ENCODE assay signal across 18 cellular contexts in the genomic region with DNA sequence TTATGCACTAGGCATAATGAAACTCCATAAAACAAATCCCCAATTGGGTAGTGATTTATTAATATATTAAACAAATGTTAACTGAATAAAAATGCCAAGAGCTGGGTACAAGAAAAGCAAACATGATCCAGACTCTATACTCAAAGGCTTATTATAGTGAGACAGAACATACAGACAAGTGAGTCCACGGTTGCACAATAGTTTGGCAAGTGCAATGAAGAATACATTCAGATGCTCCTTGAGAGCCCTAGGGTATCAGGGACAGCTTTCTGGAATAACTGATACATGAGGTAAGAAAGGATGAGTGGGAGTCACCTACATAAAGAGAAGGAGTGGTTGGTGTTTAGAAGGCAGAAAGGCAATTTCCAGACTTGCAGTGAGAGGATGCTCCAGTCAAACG.
DNase-seq lines count a peak whose midpoint lies in the region; ATAC-seq, FAIRE-seq and TF ChIP-seq lines count a peak whose summit lies in the region.
"Had no signal": no experiment of that assay in that cellular context is flagged by ENCODE, and none has a peak within 500 bp of the region (broad histone marks: within the 10 kb centered on the region; RNA-seq: fewer than 3 reads in every experiment).

No MANE protein-coding gene starts in this region.

- ATAC-seq in activated naive CD8-positive, alpha-beta T cell treated with anti-CD3 and anti-CD28 coated beads, Interleukin-2, amount 50 U/mL, for 24 hours: no peak
- ATAC-seq in K562: no peak
- ATAC-seq: A549 had no signal

- H3K4me3 Mint-ChIP-seq in activated naive CD8-positive, alpha-beta T cell: no peak overlapping the region
- no peak overlapping the region for H3K4me3 Mint-ChIP-seq in activated naive CD8-positive, alpha-beta T cell treated with anti-CD3 and anti-CD28 coated beads, Interleukin-2, amount 50 U/mL, for 24 hours
- no peak overlapping the region for H3K4me3 Mint-ChIP-seq in activated CD4-positive, alpha-beta memory T cell treated with anti-CD3 and anti-CD28 coated beads, Interleukin-2, amount 10 ng/mL, durations not matched to agents 7 days and 5 days
- H3K4me3 Mint-ChIP-seq: CD4-positive, alpha-beta memory T cell had no signal

- intact Hi-C loops in K562 (cut with micrococcal nuclease): loop anchor here (10.0 kb wide), 1 partner anchor 55 kb away; no protein-coding TSS in a partner anchor

- no peaks in the 10 kb centered on the region for H3K27me3 Mint-ChIP-seq in activated naive CD8-positive, alpha-beta T cell
- no peaks in the 10 kb centered on the region for H3K27me3 Mint-ChIP-seq in activated naive CD8-positive, alpha-beta T cell treated with anti-CD3 and anti-CD28 coated beads, Interleukin-2, amount 50 U/mL, for 24 hours
- H3K27me3 Mint-ChIP-seq in activated CD4-positive, alpha-beta memory T cell treated with anti-CD3 and anti-CD28 coated beads, Interleukin-2, amount 10 ng/mL, durations not matched to agents 7 days and 5 days: no peaks in the 10 kb centered on the region
- H3K27me3 Mint-ChIP-seq: CD4-positive, alpha-beta memory T cell had no signal

- H3K79me2 ChIP-seq in K562 (ENCODE audit: control insufficient read depth, insufficient read depth, low read length): no peaks in the 10 kb centered on the region
- no peaks in the 10 kb centered on the region for H3K79me2 ChIP-seq in hepatocyte

- H3K9me2 ChIP-seq in hepatocyte (replicated peaks; ENCODE audit: insufficient read depth): no peaks in the 10 kb centered on the region

- no peak overlapping the region for H2AFZ ChIP-seq in K562 (ENCODE audit: low read depth, low read length)
- no peak overlapping the region for H2AFZ ChIP-seq in hepatocyte

- in situ Hi-C loops in K562 (cut with MboI): no loop called here

- no peak for TF ChIP-seq CTCF in K562 (IDR thresholded peaks at IDR 0.05 in 2 of 3, conservative IDR thresholded peaks at IDR 0.05 in 1 of 3; ENCODE audit: insufficient read depth in 2 of 3, low read depth in 1 of 3, low read length in 3 of 3)
- TF ChIP-seq CTCF in hepatocyte (IDR thresholded peaks at IDR 0.05; ENCODE audit: poor library complexity): no peak

- H3K27me3 ChIP-seq in K562 (ENCODE audit: control insufficient read depth in 2 of 2, insufficient read depth in 2 of 2, low read length in 2 of 2) (no peaks in the 10 kb centered on the region), hepatocyte (no peaks in the 10 kb centered on the region)

- CTCF ChIA-PET in K562 (lab: Yijun Ruan, JAX; ENCODE audit: low intra/inter-chr PET ratio): no interaction called here
- CTCF ChIA-PET in activated CD4-positive, alpha-beta memory T cell treated with anti-CD3 and anti-CD28 coated beads, Interleukin-2, amount 10 ng/mL, durations not matched to agents 7 days and 5 days (lab: Charles Lee): no interaction called here

- FAIRE-seq in K562 (lab: Jason Lieb, UNC): no peak
- FAIRE-seq: A549 had no signal

- no peak for TF ChIP-seq POLR2A in K562 (conservative IDR thresholded peaks at IDR 0.05)

- no peaks in the 10 kb centered on the region for H3K9me3 ChIP-seq in K562 (replicated peaks; ENCODE audit: control insufficient read depth, insufficient read depth, low read depth, low read length)
- no peaks in the 10 kb centered on the region for H3K9me3 ChIP-seq in hepatocyte (ENCODE audit: low read depth)
- H3K9me3 ChIP-seq: A549 had no signal

- H3K4me1 Mint-ChIP-seq in activated naive CD8-positive, alpha-beta T cell (ENCODE audit: low read depth): peaks cover 58% of the 10 kb centered on the region
- peaks cover 57% of the 10 kb centered on the region for H3K4me1 Mint-ChIP-seq in activated naive CD8-positive, alpha-beta T cell treated with anti-CD3 and anti-CD28 coated beads, Interleukin-2, amount 50 U/mL, for 24 hours
- H3K4me1 Mint-ChIP-seq in activated CD4-positive, alpha-beta memory T cell treated with anti-CD3 and anti-CD28 coated beads, Interleukin-2, amount 10 ng/mL, durations not matched to agents 7 days and 5 days: no peaks in the 10 kb centered on the region

- peak overlapping the region; percentile 35 for H3K27ac Mint-ChIP-seq in activated naive CD8-positive, alpha-beta T cell
- H3K27ac Mint-ChIP-seq in activated naive CD8-positive, alpha-beta T cell treated with anti-CD3 and anti-CD28 coated beads, Interleukin-2, amount 50 U/mL, for 24 hours: no peak overlapping the region
- H3K27ac Mint-ChIP-seq in activated CD4-positive, alpha-beta memory T cell treated with anti-CD3 and anti-CD28 coated beads, Interleukin-2, amount 10 ng/mL, durations not matched to agents 7 days and 5 days: no peak overlapping the region
- H3K27ac Mint-ChIP-seq: CD4-positive, alpha-beta memory T cell had no signal

- no peaks in the 10 kb centered on the region for H3K9me1 ChIP-seq in K562 (ENCODE audit: control insufficient read depth, insufficient read depth, low read length)

- H3K4me2 ChIP-seq in K562 (ENCODE audit: insufficient read depth, low read length) (no peak overlapping the region), hepatocyte (no peak overlapping the region)
- H3K4me2 ChIP-seq: A549 had no signal

- no peaks in the 10 kb centered on the region for H3K4me1 ChIP-seq in K562 (replicated peaks in 1 of 2; ENCODE audit: control insufficient read depth in 2 of 2, insufficient read depth in 2 of 2, low read length in 2 of 2)
- peaks cover 3% of the 10 kb centered on the region for H3K4me1 ChIP-seq in hepatocyte (ENCODE audit: insufficient read depth)
- H3K4me1 ChIP-seq: A549 had no signal

- BruUV-seq in K562 (replicated peaks; lab: Mats Ljungman, UMichigan): no TSS peak

- H3K9me3 Mint-ChIP-seq in activated naive CD8-positive, alpha-beta T cell (ENCODE audit: low read depth): peaks cover 4% of the 10 kb centered on the region
- H3K9me3 Mint-ChIP-seq in activated naive CD8-positive, alpha-beta T cell treated with anti-CD3 and anti-CD28 coated beads, Interleukin-2, amount 50 U/mL, for 24 hours: no peaks in the 10 kb centered on the region
- no peaks in the 10 kb centered on the region for H3K9me3 Mint-ChIP-seq in activated CD4-positive, alpha-beta memory T cell treated with anti-CD3 and anti-CD28 coated beads, Interleukin-2, amount 10 ng/mL, durations not matched to agents 7 days and 5 days

- H3K36me3 ChIP-seq in K562 (ENCODE audit: control insufficient read depth, insufficient read depth, low read length) (no peaks in the 10 kb centered on the region), hepatocyte (replicated peaks; ENCODE audit: insufficient read depth, low read depth) (no peaks in the 10 kb centered on the region)

- no peak overlapping the region for H3K27ac ChIP-seq in K562 (ENCODE audit: extremely low read depth, low read depth, low read length)
- no peak overlapping the region for H3K27ac ChIP-seq in hepatocyte
- H3K27ac ChIP-seq: A549 had no signal

- POLR2A ChIA-PET in K562 (lab: Yijun Ruan, JAX): no interaction called here
- POLR2A ChIA-PET in activated CD4-positive, alpha-beta memory T cell treated with anti-CD3 and anti-CD28 coated beads, Interleukin-2, amount 10 ng/mL, durations not matched to agents 7 days and 5 days (lab: Charles Lee): no interaction called here

- H4K20me1 ChIP-seq in K562 (replicated peaks; ENCODE audit: control insufficient read depth, insufficient read depth, low read length): no peaks in the 10 kb centered on the region
- no peaks in the 10 kb centered on the region for H4K20me1 ChIP-seq in hepatocyte (ENCODE audit: insufficient read depth, poor library complexity, severe bottlenecking)

- TF ChIP-seq RAD21 in Ishikawa (IDR thresholded peaks at IDR 0.05; ENCODE audit: low read depth) (no peak), K562 (CRISPR knock-in tag; conservative IDR thresholded peaks at IDR 0.05 in 1 of 2, IDR thresholded peaks at IDR 0.05 in 1 of 2) (no peak)

- no peak for DNase-seq in activated naive CD8-positive, alpha-beta T cell treated with anti-CD3 and anti-CD28 coated beads, Interleukin-2, amount 50 U/mL, for 24 hours
- DNase-seq in K562 (ENCODE audit: extremely low read depth in 1 of 4, low spot score in 3 of 4) (no peak), iris pigment epithelial cell (ENCODE audit: low read depth) (peak; percentile 23), hepatocyte (ENCODE audit: low spot score) (no peak)
- DNase-seq in stimulated activated CD4-positive, alpha-beta T cell treated with anti-CD3 and anti-CD28 coated beads, Interleukin-2, amount 100 ng/mL, for 24 hours: no peak
- no peak for DNase-seq in activated CD4-positive, alpha-beta memory T cell treated with anti-CD3 and anti-CD28 coated beads, Interleukin-2, amount 10 ng/mL, durations not matched to agents 7 days and 5 days
- DNase-seq: Calu3; CD4-positive, alpha-beta memory T cell; GOT3; Karpas-422; MM.1S; NCI-H1694 treated with DMSO at 0.1 percent for 48 hours; NCI-H510A treated with DMSO at 0.1 percent for 48 hours; NCI-H82; Right ventricle myocardium superior had no signal

- no peak overlapping the region for H3K4me3 ChIP-seq in K562
- no peak overlapping the region for H3K4me3 ChIP-seq in hepatocyte
- H3K4me3 ChIP-seq: A549 had no signal

- H3K36me3 Mint-ChIP-seq in activated naive CD8-positive, alpha-beta T cell: peaks cover 8% of the 10 kb centered on the region
- no peaks in the 10 kb centered on the region for H3K36me3 Mint-ChIP-seq in activated naive CD8-positive, alpha-beta T cell treated with anti-CD3 and anti-CD28 coated beads, Interleukin-2, amount 50 U/mL, for 24 hours (ENCODE audit: low read depth)
- no peaks in the 10 kb centered on the region for H3K36me3 Mint-ChIP-seq in activated CD4-positive, alpha-beta memory T cell treated with anti-CD3 and anti-CD28 coated beads, Interleukin-2, amount 10 ng/mL, durations not matched to agents 7 days and 5 days (ENCODE audit: low read depth)

- TF ChIP-seq EP300 in Ishikawa (IDR thresholded peaks at IDR 0.05; ENCODE audit: borderline replicate concordance) (no peak), K562 (IDR thresholded peaks at IDR 0.05; ENCODE audit: low read length) (no peak)

- 4% methylated on average over 2 of the region's 2 CpGs for WGBS in K562 (ENCODE audit: insufficient coverage, low coverage, missing lambda C conversion rate)
- 85% methylated on average over 2 of the region's 2 CpGs for WGBS in hepatocyte (ENCODE audit: low lambda C conversion rate, missing lambda C conversion rate)

- no peak overlapping the region for H3K9ac ChIP-seq in K562 (ENCODE audit: insufficient read depth in 1 of 2, low read depth in 2 of 2, low read length in 2 of 2)

TF ChIP-seq in Ishikawa, 13 proteins besides CTCF, POLR2A, EP300 and RAD21:
- TF ChIP-seq FOXM1 (IDR thresholded peaks at IDR 0.05; ENCODE audit: borderline replicate concordance, low read depth) (no peak), CEBPB (IDR thresholded peaks at IDR 0.05) (peak; percentile 34; the same call in 1 of the 2 replicates)

TF ChIP-seq in K562, 482 proteins besides CTCF, POLR2A, EP300 and RAD21 (continues in another document):
- no peak for TF ChIP-seq ESRRA (IDR thresholded peaks at IDR 0.05; ENCODE audit: borderline replicate concordance, low read depth)
